In the genomic region with DNA sequence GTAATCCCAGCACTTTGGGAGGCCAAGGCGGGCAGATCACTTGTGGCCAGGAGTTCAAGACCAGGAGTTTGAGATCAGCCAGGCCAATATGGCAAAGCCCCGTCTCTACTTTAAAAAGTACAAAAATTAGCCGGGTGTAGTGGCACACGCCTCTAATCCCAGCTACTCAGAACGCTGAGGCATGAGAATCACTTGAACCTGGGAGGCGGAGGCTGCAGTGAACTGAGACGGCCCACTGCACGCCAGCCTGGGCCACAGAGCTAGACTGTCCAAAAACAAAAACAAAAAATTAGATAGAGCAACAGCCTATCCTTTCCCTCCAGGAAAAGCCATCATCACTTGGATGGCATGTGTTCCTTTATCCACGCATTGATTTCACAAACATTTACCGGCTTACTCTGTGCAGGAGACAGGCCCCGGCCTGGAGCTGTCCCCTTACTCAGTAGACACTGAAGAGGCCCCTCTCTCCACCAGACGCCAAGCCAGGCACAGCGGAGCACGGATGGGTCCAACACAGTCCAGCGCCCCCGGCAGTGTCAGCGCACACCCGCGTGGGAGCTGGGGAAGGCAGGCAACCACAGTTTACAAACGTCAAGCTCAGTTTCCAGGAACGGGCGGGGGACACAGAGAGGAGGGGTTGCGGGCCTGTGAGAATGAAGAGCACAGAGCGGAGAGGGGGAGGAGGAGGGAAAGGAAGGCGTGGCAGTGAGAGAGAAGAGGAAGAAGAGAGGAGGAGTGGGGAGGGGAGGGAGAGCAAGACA, we compare ENCODE assay signal across 8 cellular contexts. TPM values are rescaled to one million over a fixed set of nuclear protein-coding genes. Genes with fewer than 3 reads are reported as not detected.
DNase-seq lines count a peak whose midpoint lies in the region; ATAC-seq and TF ChIP-seq lines count a peak whose summit lies in the region.

No MANE protein-coding gene starts in this region.

- H3K27ac ChIP-seq in endodermal cell (ENCODE audit: low read depth, low read length) (no peak overlapping the region), trophoblast cell (ENCODE audit: low read depth, low read length) (no peak overlapping the region), gastrocnemius medialis (no peak overlapping the region)

- CTCF ChIA-PET in WTC11 (lab: Charles Lee) = interaction anchor here (1.0 to 5.2 kb wide), 12 partner anchors 8 to 738 kb away, joined by 3 to 48 read pairs (median 4); a partner anchor contains a TSS

- H3K18ac ChIP-seq in trophoblast cell (ENCODE audit: low read length) = no peak overlapping the region

- TF ChIP-seq CTCF in GM20000 (IDR thresholded peaks at IDR 0.05; ENCODE audit: extremely low read depth, missing control alignments) (no peak), WTC11 (IDR thresholded peaks at IDR 0.05) (no peak), endodermal cell (conservative IDR thresholded peaks at IDR 0.05) (no peak), gastrocnemius medialis (IDR thresholded peaks at IDR 0.05 in 4 of 5, conservative IDR thresholded peaks at IDR 0.05 in 1 of 5) (no peak)

- H3K4me1 ChIP-seq in endodermal cell (ENCODE audit: control insufficient read depth, insufficient read depth, low read length) (peaks cover 5% of the 10 kb centered on the region), trophoblast cell (ENCODE audit: control insufficient read depth in 1 of 2, insufficient read depth in 2 of 2, low read length in 2 of 2) (no peaks in the 10 kb centered on the region), gastrocnemius medialis (peaks cover 4 to 5% of the 10 kb centered on the region in 2 donors)

- H3K4me3 Mint-ChIP-seq in WTC11 (peak overlapping the region; percentile 67), endodermal cell (no peak overlapping the region)

- H2AK5ac ChIP-seq in trophoblast cell (ENCODE audit: low read length) = no peak overlapping the region

- ATAC-seq in WTC11 (peak; percentile 66), gastrocnemius medialis (no peak), GM19035 (IDR thresholded peaks at IDR 0.05; ENCODE audit: unreplicated experiment) (no peak), HG03354 (IDR thresholded peaks at IDR 0.05; ENCODE audit: poor library complexity, severe bottlenecking, unreplicated experiment) (no peak), HG02973 (IDR thresholded peaks at IDR 0.05; ENCODE audit: unreplicated experiment) (no peak)

- H4K12ac ChIP-seq in trophoblast cell (ENCODE audit: low read depth, low read length) = no peak overlapping the region

- H3K27me3 Mint-ChIP-seq in WTC11 (ENCODE audit: low read depth) (peaks cover 45% of the 10 kb centered on the region), endodermal cell (ENCODE audit: insufficient read depth) (peaks cover 38% of the 10 kb centered on the region)

- H3K79me1 ChIP-seq in trophoblast cell (ENCODE audit: low read length) = no peaks in the 10 kb centered on the region

- in situ Hi-C loops in gastrocnemius medialis (cut with MboI; ENCODE audit: low sequenced_read_pairs in 4 of 4) = no loop called here

- no peak overlapping the region for H4K91ac ChIP-seq in trophoblast cell (ENCODE audit: low read depth, low read length)

- POLR2A ChIA-PET in WTC11 (lab: Charles Lee) = interaction anchor here (1.4 kb wide), 1 partner anchor 66 kb away, joined by 4 read pairs; no protein-coding TSS in a partner anchor

- peaks cover 6% of the 10 kb centered on the region for H3K9me3 Mint-ChIP-seq in WTC11
- H3K9me3 Mint-ChIP-seq in endodermal cell = peaks cover 1% of the 10 kb centered on the region

- no peak overlapping the region for H3K4me2 ChIP-seq in trophoblast cell (ENCODE audit: low read length)

- no peak for TF ChIP-seq POLR2A in gastrocnemius medialis (IDR thresholded peaks at IDR 0.05)

- WGBS in endodermal cell (ENCODE audit: insufficient coverage in 1 of 2, insufficient read length in 1 of 2), 2 experiments = 55 to 64% methylated on average over 10 to 25 of the region's 25 CpGs
- WGBS in trophoblast cell (ENCODE audit: extremely low coverage, insufficient coverage, insufficient read length) = no CpG with 5 or more reads among the region's 25 CpGs

- H3K27ac Mint-ChIP-seq in WTC11 (no peak overlapping the region), endodermal cell (no peak overlapping the region)

- no peak overlapping the region for H3K9ac ChIP-seq in endodermal cell (ENCODE audit: extremely low read depth, low read length, poor library complexity, severe bottlenecking)
- H3K9ac ChIP-seq in trophoblast cell (ENCODE audit: low read length) = no peak overlapping the region

- H2BK120ac ChIP-seq in trophoblast cell (ENCODE audit: insufficient read depth, low read length, poor library complexity) = no peak overlapping the region

- peaks cover 54% of the 10 kb centered on the region for H3K27me3 ChIP-seq in endodermal cell (ENCODE audit: control insufficient read depth, insufficient read depth, low read length, poor library complexity, severe bottlenecking)
- H3K27me3 ChIP-seq in trophoblast cell (ENCODE audit: insufficient read depth, low read length) = peaks cover 6% of the 10 kb centered on the region
- peaks cover 28 to 34% (median 33%) of the 10 kb centered on the region in 3 donors for H3K27me3 ChIP-seq in gastrocnemius medialis

- peak; percentile 28 for DNase-seq in GM20000 (ENCODE audit: low spot score)
- DNase-seq in WTC11 (ENCODE audit: low spot score) = peak; percentile 45
- DNase-seq in endodermal cell = peak; percentile 79
- no peak for DNase-seq in trophoblast cell
- DNase-seq in gastrocnemius medialis = no peak

- H3K36me3 ChIP-seq in endodermal cell (ENCODE audit: control insufficient read depth, insufficient read depth, low read length) (no peaks in the 10 kb centered on the region), trophoblast cell (ENCODE audit: control insufficient read depth in 1 of 2, insufficient read depth in 2 of 2, low read length in 2 of 2) (no peaks in the 10 kb centered on the region), gastrocnemius medialis (no peaks in the 10 kb centered on the region)

- intact Hi-C loops in gastrocnemius medialis (cut with DNase I; ENCODE audit: low total_unique reads) = no loop called here

- no peak overlapping the region for H2BK5ac ChIP-seq in trophoblast cell (ENCODE audit: low read depth, low read length, poor library complexity)

- no peak overlapping the region for H3K23ac ChIP-seq in trophoblast cell (ENCODE audit: low read length)

- H4K8ac ChIP-seq in trophoblast cell (ENCODE audit: low read depth, low read length) = no peak overlapping the region

- H3K9me3 ChIP-seq in endodermal cell (ENCODE audit: control insufficient read depth, low read length) = no peaks in the 10 kb centered on the region
- no peaks in the 10 kb centered on the region for H3K9me3 ChIP-seq in trophoblast cell (ENCODE audit: insufficient read depth, low read depth, low read length)
- no peaks in the 10 kb centered on the region for H3K9me3 ChIP-seq in gastrocnemius medialis

- H3K4me1 Mint-ChIP-seq in WTC11 (peaks cover 27% of the 10 kb centered on the region), endodermal cell (peaks cover 7% of the 10 kb centered on the region)

- H3K36me3 Mint-ChIP-seq in WTC11 = peaks cover 2% of the 10 kb centered on the region; the same call in 1 of the 2 replicates
- no peaks in the 10 kb centered on the region for H3K36me3 Mint-ChIP-seq in endodermal cell (ENCODE audit: low read depth)

- H3K4ac ChIP-seq in trophoblast cell (ENCODE audit: low read depth, low read length) = no peak overlapping the region

- no peak overlapping the region for H3K4me3 ChIP-seq in endodermal cell (ENCODE audit: low read length)
- no peak overlapping the region for H3K4me3 ChIP-seq in trophoblast cell (ENCODE audit: low read depth, low read length)
- no peak overlapping the region for H3K4me3 ChIP-seq in gastrocnemius medialis

- no peak overlapping the region for H2BK12ac ChIP-seq in trophoblast cell (ENCODE audit: low read length)

- H3K14ac ChIP-seq in trophoblast cell (ENCODE audit: low read length) = no peak overlapping the region

- H2AFZ ChIP-seq in trophoblast cell (ENCODE audit: insufficient read depth, low read length, poor library complexity) = peak overlapping the region; percentile 1

- H3K79me2 ChIP-seq in trophoblast cell (ENCODE audit: control insufficient read depth, insufficient read depth, low read length, poor library complexity) = no peaks in the 10 kb centered on the region

TF ChIP-seq in WTC11, 78 proteins besides CTCF, POLR2A, EP300 and RAD21:
- TF ChIP-seq ELF4 (CRISPR knock-in tag; IDR thresholded peaks at IDR 0.05; ENCODE audit: low read depth) = no peak
- TF ChIP-seq FOXP1 (CRISPR knock-in tag; IDR thresholded peaks at IDR 0.05; ENCODE audit: borderline replicate concordance) = 0 out of 2 replicates have a peak, but pooled peaks have one; percentile 28

RNA-seq across cellular contexts. Expression of a gene that starts 3.1 kb away (rescaled TPM):
- total RNA-seq in WTC11 (2021) (0.09 to 0.16 TPM (median 0.11 TPM) in 3 replicates), endodermal cell (under 1 TPM; 0.09 to 0.13 TPM), gastrocnemius medialis (under 1 TPM in 1 of 4 donors, not detected in 3; 0.10 TPM)
- polyA plus RNA-seq in endodermal cell (2013, experiment 1 of 2) = 0.07 TPM
- 0.08 TPM for polyA plus RNA-seq in endodermal cell (2013, experiment 2 of 2)
- 0.01 TPM in 1 of 2 replicates, not detected in the other for polyA plus RNA-seq in trophoblast cell (2013)

RNA-seq across cellular contexts. Expression of a gene that starts 26.4 kb away (rescaled TPM):
- total RNA-seq in WTC11 (2021) (0.07 to 0.11 TPM (median 0.11 TPM) in 3 replicates), endodermal cell (under 1 TPM in 1 of 2 donors, not detected in 1; 0.11 TPM), gastrocnemius medialis (under 1 TPM in 1 of 4 donors, not detected in 3; 0.05 TPM)
- polyA plus RNA-seq in endodermal cell (2013, experiment 1 of 2) = 0.07 TPM
- 0.25 TPM for polyA plus RNA-seq in endodermal cell (2013, experiment 2 of 2)
- 2.4 and 2.6 TPM in 2 replicates for polyA plus RNA-seq in trophoblast cell (2013)

RNA-seq across cellular contexts. Expression of a gene that starts 44.8 kb away (rescaled TPM):
- 0.09 to 0.14 TPM in 2 of 3 replicates, not detected in the other for total RNA-seq in WTC11 (2021)
- under 1 TPM in 1 of 2 donors, not detected in 1; 0.22 TPM for total RNA-seq in endodermal cell
- polyA plus RNA-seq in endodermal cell (2013, experiment 1 of 2) = 0.11 TPM
- not detected for polyA plus RNA-seq in endodermal cell (2013, experiment 2 of 2)
- 0.01 TPM in 2 replicates for polyA plus RNA-seq in trophoblast cell (2013)
- total RNA-seq in gastrocnemius medialis = 1 to 10 TPM in 1 of 4 donors, under 1 TPM in 1, not detected in 2; 0.46 to 1.1 TPM

Comparison
In these comparisons a context has a peak if more than half of its experiments do, and no peak if none do; other contexts are left out.
1. DNase-seq: peak in GM20000 (single experiment), WTC11 (single experiment) and endodermal cell (single experiment); none in trophoblast cell (0 of 2) and gastrocnemius medialis (0 of 2).